In genomic region chr17:39134878-39135277, GRCh38 we compare ENCODE assay signal across 1 cellular context.
TF ChIP-seq lines count a peak whose summit lies in the region.

No MANE protein-coding gene starts in this region.

TF ChIP-seq in IMR-90, 13 proteins besides CTCF, POLR2A, EP300 and RAD21:
- TF ChIP-seq MXI1 (IDR thresholded peaks at IDR 0.05; ENCODE audit: borderline replicate concordance, low read depth, low read length) (no peak), MAZ (IDR thresholded peaks at IDR 0.05; ENCODE audit: borderline replicate concordance, low read depth, low read length) (no peak), RCOR1 (IDR thresholded peaks at IDR 0.05; ENCODE audit: insufficient replicate concordance, low read length) (no peak), CEBPB (IDR thresholded peaks at IDR 0.05; ENCODE audit: low read depth, low read length) (no peak), RFX5 (IDR thresholded peaks at IDR 0.05; ENCODE audit: low read depth, low read length) (no peak), SMC3 (IDR thresholded peaks at IDR 0.05; ENCODE audit: low read depth, low read length) (no peak), NFE2L2 (IDR thresholded peaks at IDR 0.05; ENCODE audit: low read depth, low read length) (no peak), MAFK (IDR thresholded peaks at IDR 0.05; ENCODE audit: low read depth, low read length) (no peak), FOS (IDR thresholded peaks at IDR 0.05; ENCODE audit: low read depth, low read length) (no peak), BHLHE40 (IDR thresholded peaks at IDR 0.05; ENCODE audit: low read depth, low read length) (no peak), ELK1 (IDR thresholded peaks at IDR 0.05; ENCODE audit: borderline replicate concordance, low read depth, low read length) (no peak), CHD1 (IDR thresholded peaks at IDR 0.05; ENCODE audit: low read depth, low read length) (no peak)
- TF ChIP-seq, protein P1, sequence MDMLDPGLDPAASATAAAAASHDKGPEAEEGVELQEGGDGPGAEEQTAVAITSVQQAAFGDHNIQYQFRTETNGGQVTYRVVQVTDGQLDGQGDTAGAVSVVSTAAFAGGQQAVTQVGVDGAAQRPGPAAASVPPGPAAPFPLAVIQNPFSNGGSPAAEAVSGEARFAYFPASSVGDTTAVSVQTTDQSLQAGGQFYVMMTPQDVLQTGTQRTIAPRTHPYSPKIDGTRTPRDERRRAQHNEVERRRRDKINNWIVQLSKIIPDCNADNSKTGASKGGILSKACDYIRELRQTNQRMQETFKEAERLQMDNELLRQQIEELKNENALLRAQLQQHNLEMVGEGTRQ (IDR thresholded peaks at IDR 0.05; ENCODE audit: low read depth, low read length): no peak
TF ChIP-seq in IMR-90: peak in this region for 0.
